1 cellular context compared by ENCODE assay signal in the genomic region with DNA sequence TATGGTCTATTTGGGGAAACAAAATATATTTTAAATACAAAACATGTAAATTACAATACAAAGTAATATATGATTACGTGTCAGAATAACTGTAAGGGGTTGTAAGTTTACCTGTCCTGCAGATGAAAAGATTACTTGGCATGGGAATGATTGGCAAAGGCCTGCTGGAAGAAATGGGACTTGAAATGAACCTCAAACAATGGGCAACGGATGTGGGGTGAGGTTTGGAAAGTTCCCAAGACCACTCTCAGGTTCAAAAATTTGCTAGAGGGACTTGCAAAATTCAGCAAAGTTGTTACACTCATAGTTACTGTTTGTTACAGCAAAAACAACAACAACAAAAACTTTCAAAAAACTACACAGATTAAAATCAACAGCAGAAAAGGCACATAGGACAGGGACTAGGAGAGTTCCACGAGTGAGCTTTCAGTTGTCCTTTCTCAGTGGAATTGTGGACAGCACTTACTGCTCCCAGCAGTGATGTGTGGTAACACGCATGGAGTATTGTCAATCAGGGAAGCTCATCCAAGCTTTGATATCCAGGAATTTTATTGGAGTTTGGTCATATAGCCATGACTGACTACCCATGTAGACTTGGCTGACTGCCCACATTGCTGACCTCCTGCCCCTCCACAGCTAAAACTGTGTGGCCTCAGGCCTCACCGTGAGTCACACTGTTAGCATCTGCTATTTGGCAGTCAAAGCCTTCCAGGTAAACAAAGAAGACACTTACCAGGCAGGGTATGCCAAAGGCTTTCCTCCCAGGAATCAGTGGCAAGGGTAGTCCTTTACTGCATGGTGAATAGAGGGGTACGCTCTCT.
TF ChIP-seq lines count a peak whose summit lies in the region.

No MANE protein-coding gene starts in this region.

TF ChIP-seq in HepG2, 621 proteins besides CTCF, POLR2A, EP300 and RAD21 (continued from another document and continues in another):
- TF ChIP-seq, protein P1, sequence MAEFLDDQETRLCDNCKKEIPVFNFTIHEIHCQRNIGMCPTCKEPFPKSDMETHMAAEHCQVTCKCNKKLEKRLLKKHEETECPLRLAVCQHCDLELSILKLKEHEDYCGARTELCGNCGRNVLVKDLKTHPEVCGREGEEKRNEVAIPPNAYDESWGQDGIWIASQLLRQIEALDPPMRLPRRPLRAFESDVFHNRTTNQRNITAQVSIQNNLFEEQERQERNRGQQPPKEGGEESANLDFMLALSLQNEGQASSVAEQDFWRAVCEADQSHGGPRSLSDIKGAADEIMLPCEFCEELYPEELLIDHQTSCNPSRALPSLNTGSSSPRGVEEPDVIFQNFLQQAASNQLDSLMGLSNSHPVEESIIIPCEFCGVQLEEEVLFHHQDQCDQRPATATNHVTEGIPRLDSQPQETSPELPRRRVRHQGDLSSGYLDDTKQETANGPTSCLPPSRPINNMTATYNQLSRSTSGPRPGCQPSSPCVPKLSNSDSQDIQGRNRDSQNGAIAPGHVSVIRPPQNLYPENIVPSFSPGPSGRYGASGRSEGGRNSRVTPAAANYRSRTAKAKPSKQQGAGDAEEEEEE (CRISPR knock-in tag; IDR thresholded peaks at IDR 0.05; ENCODE audit: borderline replicate concordance), result no peak
- TF ChIP-seq TRIM24 (CRISPR knock-in tag; IDR thresholded peaks at IDR 0.05) (no peak), ETV5 (CRISPR knock-in tag; IDR thresholded peaks at IDR 0.05; ENCODE audit: borderline replicate concordance) (peak; percentile 72; the same call in 1 of the 2 replicates), ZFX (CRISPR knock-in tag; IDR thresholded peaks at IDR 0.05; ENCODE audit: low read depth) (peak; percentile 48; the same call in 1 of the 2 replicates), ZNF572 (CRISPR knock-in tag; IDR thresholded peaks at IDR 0.05) (no peak), ZBTB26 (CRISPR knock-in tag; IDR thresholded peaks at IDR 0.05; ENCODE audit: borderline replicate concordance) (no peak), ZNF564 (CRISPR knock-in tag; IDR thresholded peaks at IDR 0.05) (no peak), CBX5 (CRISPR knock-in tag; IDR thresholded peaks at IDR 0.05; ENCODE audit: borderline replicate concordance) (peak; percentile 74; the same call in 1 of the 2 replicates), NFE2L1 (CRISPR knock-in tag; IDR thresholded peaks at IDR 0.05; ENCODE audit: borderline replicate concordance) (no peak), ZNF557 (CRISPR knock-in tag; IDR thresholded peaks at IDR 0.05) (no peak), HIC2 (CRISPR knock-in tag; IDR thresholded peaks at IDR 0.05; ENCODE audit: low read depth) (peak; percentile 86; the same call in 1 of the 2 replicates), NFATC3 (CRISPR knock-in tag; IDR thresholded peaks at IDR 0.05) (no peak), ZFP82 (CRISPR knock-in tag; IDR thresholded peaks at IDR 0.05; ENCODE audit: borderline replicate concordance) (no peak), DPF2 (CRISPR knock-in tag; IDR thresholded peaks at IDR 0.05; ENCODE audit: borderline replicate concordance, low read depth) (peak; percentile 83), HMGXB3 (CRISPR knock-in tag; IDR thresholded peaks at IDR 0.05; ENCODE audit: borderline replicate concordance) (peak; percentile 38; the same call in 1 of the 2 replicates), NFE2L2 (IDR thresholded peaks at IDR 0.05; ENCODE audit: low read length) (no peak), KAT2B (IDR thresholded peaks at IDR 0.05; ENCODE audit: borderline replicate concordance, low read depth, low read length) (no peak), GATAD1 (CRISPR knock-in tag; IDR thresholded peaks at IDR 0.05) (peak; percentile 61; the same call in 1 of the 2 replicates), ARNT2 (CRISPR knock-in tag; IDR thresholded peaks at IDR 0.05; ENCODE audit: low read depth) (no peak), CREM (IDR thresholded peaks at IDR 0.05) (peak; percentile 42; the same call in 1 of the 2 replicates), CREM (CRISPR knock-in tag; IDR thresholded peaks at IDR 0.05) (no peak), TP53 (CRISPR knock-in tag; conservative IDR thresholded peaks at IDR 0.05) (no peak), RFXAP (CRISPR knock-in tag; IDR thresholded peaks at IDR 0.05; ENCODE audit: borderline replicate concordance) (no peak), ZNF225 (CRISPR knock-in tag; IDR thresholded peaks at IDR 0.05) (no peak), ZNF264 (CRISPR knock-in tag; IDR thresholded peaks at IDR 0.05) (no peak), ZNF652 (CRISPR knock-in tag; IDR thresholded peaks at IDR 0.05; ENCODE audit: borderline replicate concordance, low read depth) (no peak), ZNF550 (CRISPR knock-in tag; IDR thresholded peaks at IDR 0.05; ENCODE audit: borderline replicate concordance) (no peak), CHD2 (IDR thresholded peaks at IDR 0.05; ENCODE audit: low read depth, low read length) (no peak), ZNF710 (CRISPR knock-in tag; IDR thresholded peaks at IDR 0.05; ENCODE audit: borderline replicate concordance) (no peak), ZNF441 (CRISPR knock-in tag; IDR thresholded peaks at IDR 0.05; ENCODE audit: borderline replicate concordance) (0 out of 2 replicates have a peak, but pooled peaks have one; percentile 26), GFI1 (CRISPR knock-in tag; IDR thresholded peaks at IDR 0.05; ENCODE audit: borderline replicate concordance) (no peak), NR1H2 (CRISPR knock-in tag; IDR thresholded peaks at IDR 0.05; ENCODE audit: borderline replicate concordance, low read depth) (no peak), BHLHE40 (IDR thresholded peaks at IDR 0.05; ENCODE audit: low read length) (no peak), SP140L (CRISPR knock-in tag; IDR thresholded peaks at IDR 0.05; ENCODE audit: borderline replicate concordance) (no peak), HOXA5 (CRISPR knock-in tag; IDR thresholded peaks at IDR 0.05) (no peak), ZIK1 (CRISPR knock-in tag; IDR thresholded peaks at IDR 0.05; ENCODE audit: borderline replicate concordance, low read depth) (0 out of 2 replicates have a peak, but pooled peaks have one; percentile 45)
- TF ChIP-seq, protein P2, sequence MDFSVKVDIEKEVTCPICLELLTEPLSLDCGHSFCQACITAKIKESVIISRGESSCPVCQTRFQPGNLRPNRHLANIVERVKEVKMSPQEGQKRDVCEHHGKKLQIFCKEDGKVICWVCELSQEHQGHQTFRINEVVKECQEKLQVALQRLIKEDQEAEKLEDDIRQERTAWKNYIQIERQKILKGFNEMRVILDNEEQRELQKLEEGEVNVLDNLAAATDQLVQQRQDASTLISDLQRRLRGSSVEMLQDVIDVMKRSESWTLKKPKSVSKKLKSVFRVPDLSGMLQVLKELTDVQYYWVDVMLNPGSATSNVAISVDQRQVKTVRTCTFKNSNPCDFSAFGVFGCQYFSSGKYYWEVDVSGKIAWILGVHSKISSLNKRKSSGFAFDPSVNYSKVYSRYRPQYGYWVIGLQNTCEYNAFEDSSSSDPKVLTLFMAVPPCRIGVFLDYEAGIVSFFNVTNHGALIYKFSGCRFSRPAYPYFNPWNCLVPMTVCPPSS (IDR thresholded peaks at IDR 0.05), result no peak
- TF ChIP-seq, protein P3, sequence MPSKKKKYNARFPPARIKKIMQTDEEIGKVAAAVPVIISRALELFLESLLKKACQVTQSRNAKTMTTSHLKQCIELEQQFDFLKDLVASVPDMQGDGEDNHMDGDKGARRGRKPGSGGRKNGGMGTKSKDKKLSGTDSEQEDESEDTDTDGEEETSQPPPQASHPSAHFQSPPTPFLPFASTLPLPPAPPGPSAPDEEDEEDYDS (CRISPR knock-in tag; IDR thresholded peaks at IDR 0.05), result no peak
- TF ChIP-seq, protein P4, sequence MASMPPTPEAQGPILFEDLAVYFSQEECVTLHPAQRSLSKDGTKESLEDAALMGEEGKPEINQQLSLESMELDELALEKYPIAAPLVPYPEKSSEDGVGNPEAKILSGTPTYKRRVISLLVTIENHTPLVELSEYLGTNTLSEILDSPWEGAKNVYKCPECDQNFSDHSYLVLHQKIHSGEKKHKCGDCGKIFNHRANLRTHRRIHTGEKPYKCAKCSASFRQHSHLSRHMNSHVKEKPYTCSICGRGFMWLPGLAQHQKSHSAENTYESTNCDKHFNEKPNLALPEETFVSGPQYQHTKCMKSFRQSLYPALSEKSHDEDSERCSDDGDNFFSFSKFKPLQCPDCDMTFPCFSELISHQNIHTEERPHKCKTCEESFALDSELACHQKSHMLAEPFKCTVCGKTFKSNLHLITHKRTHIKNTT (CRISPR knock-in tag; IDR thresholded peaks at IDR 0.05), result no peak
- TF ChIP-seq, protein P5, sequence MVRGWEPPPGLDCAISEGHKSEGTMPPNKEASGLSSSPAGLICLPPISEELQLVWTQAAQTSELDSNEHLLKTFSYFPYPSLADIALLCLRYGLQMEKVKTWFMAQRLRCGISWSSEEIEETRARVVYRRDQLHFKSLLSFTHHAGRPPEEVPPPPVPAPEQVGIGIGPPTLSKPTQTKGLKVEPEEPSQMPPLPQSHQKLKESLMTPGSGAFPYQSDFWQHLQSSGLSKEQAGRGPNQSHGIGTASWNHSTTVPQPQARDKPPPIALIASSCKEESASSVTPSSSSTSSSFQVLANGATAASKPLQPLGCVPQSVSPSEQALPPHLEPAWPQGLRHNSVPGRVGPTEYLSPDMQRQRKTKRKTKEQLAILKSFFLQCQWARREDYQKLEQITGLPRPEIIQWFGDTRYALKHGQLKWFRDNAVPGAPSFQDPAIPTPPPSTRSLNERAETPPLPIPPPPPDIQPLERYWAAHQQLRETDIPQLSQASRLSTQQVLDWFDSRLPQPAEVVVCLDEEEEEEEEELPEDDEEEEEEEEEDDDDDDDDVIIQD (CRISPR knock-in tag; IDR thresholded peaks at IDR 0.05; ENCODE audit: low read depth), result peak; percentile 73; the same call in 1 of the 2 replicates
- TF ChIP-seq, protein P6, sequence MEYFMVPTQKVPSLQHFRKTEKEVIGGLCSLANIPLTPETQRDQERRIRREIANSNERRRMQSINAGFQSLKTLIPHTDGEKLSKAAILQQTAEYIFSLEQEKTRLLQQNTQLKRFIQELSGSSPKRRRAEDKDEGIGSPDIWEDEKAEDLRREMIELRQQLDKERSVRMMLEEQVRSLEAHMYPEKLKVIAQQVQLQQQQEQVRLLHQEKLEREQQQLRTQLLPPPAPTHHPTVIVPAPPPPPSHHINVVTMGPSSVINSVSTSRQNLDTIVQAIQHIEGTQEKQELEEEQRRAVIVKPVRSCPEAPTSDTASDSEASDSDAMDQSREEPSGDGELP (IDR thresholded peaks at IDR 0.05; ENCODE audit: borderline replicate concordance, low read depth), result peak; percentile 44; the same call in 1 of the 2 replicates
